Comparison of ENCODE assay signal across 8 cellular contexts in the genomic region with DNA sequence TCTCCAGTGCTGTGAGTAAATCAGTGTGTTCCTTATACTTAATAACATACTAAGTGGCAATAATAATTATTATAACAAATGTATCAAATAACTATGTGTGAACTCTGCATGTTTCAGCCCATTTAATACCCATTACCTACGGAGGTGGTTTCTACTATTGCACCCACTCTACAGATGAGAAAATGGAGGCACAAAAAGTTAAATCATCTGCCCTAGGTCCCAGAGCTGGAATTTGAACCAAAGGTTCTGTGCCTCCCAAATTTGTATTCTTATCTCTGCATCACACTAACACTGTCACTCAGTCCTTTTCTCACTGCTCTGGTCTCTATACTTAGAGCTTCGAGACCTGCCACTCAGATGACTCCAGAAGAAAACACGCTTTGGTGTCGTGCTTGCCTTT.
"Had no signal": no experiment of that assay in that cellular context is flagged by ENCODE, and none has a peak within 500 bp of the region (broad histone marks: within the 10 kb centered on the region; RNA-seq: fewer than 3 reads in every experiment).

No MANE protein-coding gene starts in this region.

- H3K4me3 ChIP-seq: GM23338 had no signal

- ATAC-seq: GM23338 had no signal

- H3K4me2 ChIP-seq: GM23338 had no signal

- H3K27ac Mint-ChIP-seq: GM23338, H9 had no signal

- H3K27ac ChIP-seq: HL-60 had no signal

- H2AFZ ChIP-seq: GM23338 had no signal

- H3K4me3 Mint-ChIP-seq: GM23338, H9 had no signal

- FAIRE-seq: H1, H54 had no signal

- DNase-seq: H9, HCEC 1CT, IMR-90, KBM-7 had no signal
